ENCODE assay signal across 11 cellular contexts in the genomic region with DNA sequence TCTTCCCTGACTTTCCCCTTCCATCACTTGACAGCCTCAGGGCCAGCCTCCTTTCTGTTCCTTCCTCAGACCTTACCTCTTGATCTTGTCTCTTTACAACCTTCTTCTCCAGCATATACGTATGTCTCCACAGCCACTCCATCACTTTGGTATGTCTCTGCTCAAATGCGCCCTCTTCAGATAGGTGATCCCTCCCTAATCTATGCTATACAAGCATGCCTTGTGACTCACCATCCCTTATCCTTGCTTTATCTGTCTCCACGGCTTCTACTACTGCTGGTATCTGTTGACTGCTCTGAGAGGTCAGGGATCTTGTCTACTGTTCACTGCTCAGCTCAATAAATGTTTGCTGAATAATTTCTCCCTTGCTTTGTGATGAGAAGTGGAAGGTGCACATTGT. TPM values are rescaled to one million over a fixed set of nuclear protein-coding genes. Genes with fewer than 3 reads are reported as not detected.
DNase-seq lines count a peak whose midpoint lies in the region; ATAC-seq and TF ChIP-seq lines count a peak whose summit lies in the region.
"Had no signal": no experiment of that assay in that cellular context is flagged by ENCODE, and none has a peak within 500 bp of the region (broad histone marks: within the 10 kb centered on the region; RNA-seq: fewer than 3 reads in every experiment).

No MANE protein-coding gene starts in this region.

- H3K27ac Mint-ChIP-seq in activated T-cell treated with anti-CD3 and anti-CD28 coated beads, Interleukin-2, amount 50 U/mL, for 72 hours, result peak overlapping the region; percentile 0
- H3K27ac Mint-ChIP-seq in endodermal cell, result no peak overlapping the region
- no peak overlapping the region for H3K27ac Mint-ChIP-seq in activated T-helper 1 cell treated with anti-CD3 and anti-CD28 coated beads, Interleukin-12 subunit alpha, Interleukin-12 subunit beta, Interleukin-2, Interleukin-4 antibody, amounts not matched to agents 30 ng/mL and 10 ng/mL and 1 ng/mL, durations not matched to agents 14 hours and 24 hours and 36 hours

- H3K36me3 Mint-ChIP-seq in activated T-cell treated with anti-CD3 and anti-CD28 coated beads, Interleukin-2, amount 50 U/mL, for 72 hours (ENCODE audit: insufficient read depth in 2 of 2), result peaks cover 40 to 59% of the 10 kb centered on the region in 2 donors
- H3K36me3 Mint-ChIP-seq in endodermal cell (ENCODE audit: low read depth), result no peaks in the 10 kb centered on the region
- H3K36me3 Mint-ChIP-seq in activated T-helper 1 cell treated with anti-CD3 and anti-CD28 coated beads, Interleukin-12 subunit alpha, Interleukin-12 subunit beta, Interleukin-2, Interleukin-4 antibody, amounts not matched to agents 30 ng/mL and 10 ng/mL and 1 ng/mL, durations not matched to agents 14 hours and 24 hours and 36 hours (ENCODE audit: low read depth), result peaks cover 78% of the 10 kb centered on the region

- POLR2A ChIA-PET in OCI-LY7 (lab: Charles Lee), result no interaction called here

- H3K27me3 ChIP-seq in endodermal cell (ENCODE audit: control insufficient read depth, insufficient read depth, low read length, poor library complexity, severe bottlenecking) (no peaks in the 10 kb centered on the region), tibial artery (no peaks in the 10 kb centered on the region)

- 68 to 70% methylated on average over 3 of the region's 3 CpGs for WGBS in endodermal cell (ENCODE audit: insufficient coverage in 1 of 2, insufficient read length in 1 of 2), 2 experiments

- intact Hi-C loops in OCI-LY7 (cut with micrococcal nuclease; ENCODE audit: unreplicated experiment) (no loop called here), tibial artery (cut with DNase I; ENCODE audit: low total_unique reads) (no loop called here)
- intact Hi-C loops in activated T-helper 1 cell treated with anti-CD3 and anti-CD28 coated beads, Interleukin-12 subunit alpha, Interleukin-12 subunit beta, Interleukin-2, Interleukin-4 antibody, amounts not matched to agents 30 ng/mL and 10 ng/mL and 1 ng/mL, durations not matched to agents 14 hours and 24 hours and 36 hours (cut with micrococcal nuclease), result no loop called here

- peaks cover 6% of the 10 kb centered on the region; the same call in 1 of the 2 replicates for H3K36me3 ChIP-seq in OCI-LY7 (ENCODE audit: insufficient read depth, low read length)
- H3K36me3 ChIP-seq in endodermal cell (ENCODE audit: control insufficient read depth, insufficient read depth, low read length), result no peaks in the 10 kb centered on the region
- H3K36me3 ChIP-seq in tibial artery, result no peaks in the 10 kb centered on the region

- H3K9me3 ChIP-seq in OCI-LY7 (ENCODE audit: low read length) (no peaks in the 10 kb centered on the region), endodermal cell (ENCODE audit: control insufficient read depth, low read length) (peaks cover 10% of the 10 kb centered on the region), tibial artery (no peaks in the 10 kb centered on the region)

- no peaks in the 10 kb centered on the region for H4K20me1 ChIP-seq in OCI-LY7 (ENCODE audit: insufficient read depth, low read length)

- H3K4me2 ChIP-seq in OCI-LY7 (ENCODE audit: low read length), result no peak overlapping the region

- TF ChIP-seq CTCF in OCI-LY7 (conservative IDR thresholded peaks at IDR 0.05; ENCODE audit: low read length), result 0 out of 2 replicates have a peak, but pooled peaks have one; percentile 38
- TF ChIP-seq CTCF in endodermal cell (conservative IDR thresholded peaks at IDR 0.05), result peak; percentile 52
- TF ChIP-seq CTCF in tibial artery (IDR thresholded peaks at IDR 0.05), result no peak

- no peak overlapping the region for H3K9ac ChIP-seq in endodermal cell (ENCODE audit: extremely low read depth, low read length, poor library complexity, severe bottlenecking)

- H3K27ac ChIP-seq in OCI-LY7 (ENCODE audit: low read depth, low read length, poor library complexity, severe bottlenecking) (no peak overlapping the region), endodermal cell (ENCODE audit: low read depth, low read length) (no peak overlapping the region), substantia nigra (ENCODE audit: low read depth, low read length, poor library complexity, severe bottlenecking) (peak overlapping the region; percentile 35), tibial artery (no peak overlapping the region)

- H3K4me3 Mint-ChIP-seq in activated T-cell treated with anti-CD3 and anti-CD28 coated beads, Interleukin-2, amount 50 U/mL, for 72 hours, result peak overlapping the region in 1 of 2 donors; percentile 5
- H3K4me3 Mint-ChIP-seq in endodermal cell, result no peak overlapping the region
- H3K4me3 Mint-ChIP-seq in activated T-helper 1 cell treated with anti-CD3 and anti-CD28 coated beads, Interleukin-12 subunit alpha, Interleukin-12 subunit beta, Interleukin-2, Interleukin-4 antibody, amounts not matched to agents 30 ng/mL and 10 ng/mL and 1 ng/mL, durations not matched to agents 14 hours and 24 hours and 36 hours, result no peak overlapping the region
- H3K4me3 Mint-ChIP-seq: neural crest cell had no signal

- no peaks in the 10 kb centered on the region for H3K9me2 ChIP-seq in OCI-LY7 (ENCODE audit: insufficient read depth, low read length)

- no peaks in the 10 kb centered on the region for H3K27me3 Mint-ChIP-seq in activated T-cell treated with anti-CD3 and anti-CD28 coated beads, Interleukin-2, amount 50 U/mL, for 72 hours (ENCODE audit: low read depth)
- peaks cover under 1% of the 10 kb centered on the region for H3K27me3 Mint-ChIP-seq in endodermal cell (ENCODE audit: insufficient read depth)
- H3K27me3 Mint-ChIP-seq in activated T-helper 1 cell treated with anti-CD3 and anti-CD28 coated beads, Interleukin-12 subunit alpha, Interleukin-12 subunit beta, Interleukin-2, Interleukin-4 antibody, amounts not matched to agents 30 ng/mL and 10 ng/mL and 1 ng/mL, durations not matched to agents 14 hours and 24 hours and 36 hours (ENCODE audit: insufficient read depth), result no peaks in the 10 kb centered on the region

- CTCF ChIA-PET in OCI-LY7 (lab: Charles Lee; ENCODE audit: unreplicated experiment), result no interaction called here

- no peaks in the 10 kb centered on the region for H3K4me1 ChIP-seq in OCI-LY7 (ENCODE audit: insufficient read depth, low read length, poor library complexity, severe bottlenecking)
- H3K4me1 ChIP-seq in endodermal cell (ENCODE audit: control insufficient read depth, insufficient read depth, low read length), result no peaks in the 10 kb centered on the region
- no peaks in the 10 kb centered on the region for H3K4me1 ChIP-seq in tibial artery

- DNase-seq in activated T-cell treated with anti-CD3 and anti-CD28 coated beads, Interleukin-2, amount 50 U/mL, for 72 hours, result no peak
- no peak for DNase-seq in activated T-cell treated with anti-CD3 and anti-CD28 coated beads, Interleukin-2, amount 50 U/mL, for 1 hour
- DNase-seq in OCI-LY7 (ENCODE audit: low spot score) (no peak), endodermal cell (peak; percentile 73), substantia nigra (lab: John Stamatoyannopoulos, UW) (no peak), NOMO-1 (lab: John Stamatoyannopoulos, UW; ENCODE audit: unreplicated experiment in 2 of 2) (no peak), tibial artery (no peak)
- DNase-seq in activated T-helper 1 cell treated with anti-CD3 and anti-CD28 coated beads, Interleukin-12 subunit alpha, Interleukin-12 subunit beta, Interleukin-2, Interleukin-4 antibody, amounts not matched to agents 30 ng/mL and 10 ng/mL and 1 ng/mL, durations not matched to agents 14 hours and 24 hours and 36 hours (ENCODE audit: low spot score), result no peak
- DNase-seq: AML-193, NCI-H1417 treated with DMSO at 0.1 percent for 48 hours had no signal

- no peak overlapping the region for H3K4me3 ChIP-seq in OCI-LY7 (ENCODE audit: low read depth, low read length, poor library complexity, severe bottlenecking)
- no peak overlapping the region for H3K4me3 ChIP-seq in endodermal cell (ENCODE audit: low read length)
- H3K4me3 ChIP-seq in tibial artery, result no peak overlapping the region

- peaks cover 87% of the 10 kb centered on the region for H3K4me1 Mint-ChIP-seq in activated T-cell treated with anti-CD3 and anti-CD28 coated beads, Interleukin-2, amount 50 U/mL, for 72 hours (ENCODE audit: low read depth)
- H3K4me1 Mint-ChIP-seq in endodermal cell, result no peaks in the 10 kb centered on the region
- peaks cover 75% of the 10 kb centered on the region for H3K4me1 Mint-ChIP-seq in activated T-helper 1 cell treated with anti-CD3 and anti-CD28 coated beads, Interleukin-12 subunit alpha, Interleukin-12 subunit beta, Interleukin-2, Interleukin-4 antibody, amounts not matched to agents 30 ng/mL and 10 ng/mL and 1 ng/mL, durations not matched to agents 14 hours and 24 hours and 36 hours (ENCODE audit: low read depth)

- ATAC-seq in activated T-cell treated with anti-CD3 and anti-CD28 coated beads, Interleukin-2, amount 50 U/mL, for 72 hours (replicated peaks in 1 of 2), result peak; percentile 45

- peaks cover 9 to 13% of the 10 kb centered on the region in 2 donors for H3K9me3 Mint-ChIP-seq in activated T-cell treated with anti-CD3 and anti-CD28 coated beads, Interleukin-2, amount 50 U/mL, for 72 hours
- H3K9me3 Mint-ChIP-seq in endodermal cell, result peaks cover 7% of the 10 kb centered on the region
- H3K9me3 Mint-ChIP-seq in activated T-helper 1 cell treated with anti-CD3 and anti-CD28 coated beads, Interleukin-12 subunit alpha, Interleukin-12 subunit beta, Interleukin-2, Interleukin-4 antibody, amounts not matched to agents 30 ng/mL and 10 ng/mL and 1 ng/mL, durations not matched to agents 14 hours and 24 hours and 36 hours, result peaks cover 37% of the 10 kb centered on the region

- no TSS peak for BruUV-seq in OCI-LY7 (replicated peaks; lab: Mats Ljungman, UMichigan)

- no peak overlapping the region for H2AFZ ChIP-seq in OCI-LY7 (ENCODE audit: low read length)

- no peaks in the 10 kb centered on the region for H3K79me2 ChIP-seq in OCI-LY7 (ENCODE audit: insufficient read depth, low read depth, low read length)

RNA-seq across cellular contexts. Expression of a gene that starts 9.0 kb away (rescaled TPM):
- total RNA-seq in activated T-cell treated with anti-CD3 and anti-CD28 coated beads, Interleukin-2, amount 50 U/mL, for 72 hours, result 10 to 100 TPM; 70.8 to 96.5 TPM
- 8.2 and 8.6 TPM in 2 replicates for total RNA-seq in OCI-LY7 (2014; rRNA removed; shearing (Covaris generic))
- total RNA-seq in OCI-LY7 (2022) (6.6 and 6.9 TPM in 2 replicates), endodermal cell (1 to 10 TPM; 2.2 to 5.5 TPM)
- 1.0 TPM for polyA plus RNA-seq in endodermal cell (2013, experiment 1 of 2)
- polyA plus RNA-seq in endodermal cell (2013, experiment 2 of 2), result 1.4 TPM
- 40.1 and 54.9 TPM in 2 replicates for total RNA-seq in activated T-helper 1 cell treated with anti-CD3 and anti-CD28 coated beads, Interleukin-12 subunit alpha, Interleukin-12 subunit beta, Interleukin-2, Interleukin-4 antibody, amounts not matched to agents 30 ng/mL and 10 ng/mL and 1 ng/mL, durations not matched to agents 14 hours and 24 hours and 36 hours

RNA-seq across cellular contexts. Expression of a gene that starts 46.1 kb away (rescaled TPM):
- 10 to 100 TPM in 1 of 2 donors, 1 to 10 TPM in 1; 7.9 to 13.5 TPM for total RNA-seq in activated T-cell treated with anti-CD3 and anti-CD28 coated beads, Interleukin-2, amount 50 U/mL, for 72 hours
- not detected in 2 replicates for total RNA-seq in OCI-LY7 (2014; rRNA removed; shearing (Covaris generic))
- total RNA-seq in OCI-LY7 (2022), result not detected in 2 replicates
- total RNA-seq in endodermal cell, result not detected
- polyA plus RNA-seq in endodermal cell (2013, experiment 1 of 2), result not detected
- polyA plus RNA-seq in endodermal cell (2013, experiment 2 of 2), result not detected
- total RNA-seq in activated T-helper 1 cell treated with anti-CD3 and anti-CD28 coated beads, Interleukin-12 subunit alpha, Interleukin-12 subunit beta, Interleukin-2, Interleukin-4 antibody, amounts not matched to agents 30 ng/mL and 10 ng/mL and 1 ng/mL, durations not matched to agents 14 hours and 24 hours and 36 hours, result 0.86 and 1.0 TPM in 2 replicates
- total RNA-seq: neural crest cell had no signal

Comparison
In these comparisons a context has a peak if more than half of its experiments do, and no peak if none do; other contexts are left out.
1. CTCF ChIP-seq: peak in OCI-LY7 (single experiment) and endodermal cell (single experiment); none in tibial artery (0 of 2).